Comparison of ENCODE assay signal across 18 cellular contexts in the genomic region with DNA sequence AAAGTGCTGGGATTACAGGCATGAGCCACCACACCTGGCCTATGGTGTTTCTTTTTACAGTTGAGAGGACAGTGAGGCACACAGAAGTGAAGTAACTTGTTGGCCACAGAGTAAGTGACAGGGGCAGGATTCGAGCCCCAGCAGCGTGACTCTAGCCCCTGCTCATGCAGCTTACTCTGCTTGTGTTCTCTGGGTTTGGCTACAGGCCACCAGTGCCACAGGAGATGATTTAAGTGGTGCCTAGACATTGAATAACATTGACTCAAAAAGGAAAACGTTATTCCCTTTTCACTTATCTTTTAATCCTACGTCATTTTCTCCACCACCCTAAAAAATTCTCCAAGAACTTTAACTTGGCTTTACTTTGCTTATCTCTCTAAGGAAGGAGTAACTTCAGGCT.
A peak's percentile ranks its signal among the peaks of the same experiment; 100 is the strongest.
DNase-seq lines count a peak whose midpoint lies in the region; ATAC-seq and TF ChIP-seq lines count a peak whose summit lies in the region.
"Had no signal": no experiment of that assay in that cellular context is flagged by ENCODE, and none has a peak within 500 bp of the region (broad histone marks: within the 10 kb centered on the region; RNA-seq: fewer than 3 reads in every experiment).

No MANE protein-coding gene starts in this region.

- TF ChIP-seq CTCF in fibroblast of the aortic adventitia (IDR thresholded peaks at IDR 0.05; ENCODE audit: insufficient read depth, low read length) = no peak

- DNase-seq in H4 (ENCODE audit: low spot score) (peak; percentile 42), fibroblast of the aortic adventitia (ENCODE audit: low read depth) (peak; percentile 92), skeletal muscle cell (ENCODE audit: low read depth) (peak; percentile 3), NCI-H1092 treated with DMSO at 0.1 percent for 48 hours (lab: John Stamatoyannopoulos, UW) (no peak), NCI-H187 treated with DMSO at 0.1 percent for 48 hours (lab: John Stamatoyannopoulos, UW) (no peak), NCI-H2029 (lab: John Stamatoyannopoulos, UW) (no peak)
- DNase-seq: activated CD4-positive, alpha-beta T cell treated with anti-CD3 and anti-CD28 coated beads, Interleukin-2, amount 50 U/mL, for 1 hour; activated T-cell treated with anti-CD3 and anti-CD28 coated beads, Interleukin-2, amount 50 U/mL, for 72 hours; amniotic stem cell; C1 segment of cervical spinal cord; DMS79 treated with DMSO at 0.1 percent for 48 hours; effector CD4-positive, alpha-beta T cell; kidney; NCI-H524 treated with DMSO at 0.1 percent for 48 hours; stimulated activated CD4-positive, alpha-beta T cell treated with anti-CD3 and anti-CD28 coated beads, Interleukin-2, amount 100 ng/mL, for 48 hours had no signal

- peak; percentile 70 for ATAC-seq in SK-N-SH treated with all-trans-retinoic acid at 6 μM for 48 hours
- ATAC-seq in GM21717 (IDR thresholded peaks at IDR 0.05; ENCODE audit: unreplicated experiment) = no peak
- ATAC-seq: activated T-cell treated with anti-CD3 and anti-CD28 coated beads, Interleukin-2, amount 50 U/mL, for 72 hours; gastroesophageal sphincter had no signal

- H3K4me3 ChIP-seq in fibroblast of the aortic adventitia (ENCODE audit: low read depth, low read length) (peak overlapping the region; percentile 23), skeletal muscle cell (ENCODE audit: low read depth, low read length) (no peak overlapping the region)
- H3K4me3 ChIP-seq: gastroesophageal sphincter had no signal

TF ChIP-seq in SK-N-SH treated with all-trans-retinoic acid at 6 μM for 48 hours, 23 proteins besides CTCF, POLR2A, EP300 and RAD21:
- no peak for TF ChIP-seq ZNF565 (CRISPR knock-in tag; conservative IDR thresholded peaks at IDR 0.05; ENCODE audit: low read depth)
- TF ChIP-seq CSDC2 (CRISPR knock-in tag; IDR thresholded peaks at IDR 0.05) = 0 out of 2 replicates have a peak, but pooled peaks have one; percentile 74

Comparison
In these comparisons a context has a peak if more than half of its experiments do, and no peak if none do; other contexts are left out.
1. DNase-seq: peak in H4 (single experiment), fibroblast of the aortic adventitia (single experiment) and skeletal muscle cell (single experiment); none in NCI-H1092 treated with DMSO at 0.1 percent for 48 hours (single experiment), NCI-H187 treated with DMSO at 0.1 percent for 48 hours (single experiment) and NCI-H2029 (single experiment).